24 cellular contexts compared by ENCODE assay signal in genomic region chr12:27696293-27696652, GRCh38. TPM values are rescaled to one million over a fixed set of nuclear protein-coding genes. Genes with fewer than 3 reads are reported as not detected.
"Had no signal": no experiment of that assay in that cellular context is flagged by ENCODE, and none has a peak within 500 bp of the region (broad histone marks: within the 10 kb centered on the region; RNA-seq: fewer than 3 reads in every experiment).

REP15 (plus strand) TSS chr12:27696447; CDS start chr12:27696563, 116 bp downstream.

- H3K4me3 Mint-ChIP-seq: activated T-helper 1 cell treated with anti-CD3 and anti-CD28 coated beads, Interleukin-12 subunit alpha, Interleukin-12 subunit beta, Interleukin-2, Interleukin-4 antibody, amounts not matched to agents 30 ng/mL and 10 ng/mL and 1 ng/mL, durations not matched to agents 14 hours and 24 hours and 36 hours; naive thymus-derived CD8-positive, alpha-beta T cell had no signal

- H3K4me3 ChIP-seq: adrenal gland, breast epithelium, esophagus muscularis mucosa, upper lobe of left lung had no signal

- H3K79me2 ChIP-seq: parathyroid adenoma had no signal

- FAIRE-seq: astrocyte had no signal

- H3K4me1 ChIP-seq: adrenal gland, breast epithelium, esophagus muscularis mucosa, parathyroid adenoma, upper lobe of left lung had no signal

- H3K36me3 Mint-ChIP-seq: activated naive CD4-positive, alpha-beta T cell treated with anti-CD3 and anti-CD28 coated beads, Interleukin-2, amount 50 U/mL, for 72 hours had no signal

- H3K27ac ChIP-seq: adrenal gland, breast epithelium, esophagus muscularis mucosa, parathyroid adenoma, upper lobe of left lung, WERI-Rb-1 had no signal

- H3K27me3 ChIP-seq: adrenal gland, breast epithelium, esophagus muscularis mucosa, upper lobe of left lung had no signal

- H2AFZ ChIP-seq: parathyroid adenoma had no signal

- H3K27ac Mint-ChIP-seq: activated naive CD4-positive, alpha-beta T cell treated with anti-CD3 and anti-CD28 coated beads, Interleukin-2, amount 50 U/mL, for 72 hours; activated T-helper 1 cell treated with anti-CD3 and anti-CD28 coated beads, Interleukin-12 subunit alpha, Interleukin-12 subunit beta, Interleukin-2, Interleukin-4 antibody, amounts not matched to agents 30 ng/mL and 10 ng/mL and 1 ng/mL, durations not matched to agents 14 hours and 24 hours and 36 hours; naive thymus-derived CD8-positive, alpha-beta T cell had no signal

- DNase-seq: activated CD4-positive, alpha-beta T cell treated with anti-CD3 and anti-CD28 coated beads for 1 hour; activated CD4-positive, alpha-beta T cell treated with anti-CD3 and anti-CD28 coated beads, Interleukin-2, amount 50 U/mL, for 4 hours; activated gamma-delta T cell treated with Interleukin-2 at 50 U/mL for 16 hours; activated T-cell treated with anti-CD3 and anti-CD28 coated beads for 4 hours; adrenal gland; dermis blood vessel endothelial cell; effector memory CD4-positive, alpha-beta T cell; left cardiac atrium; mammary epithelial cell; naive thymus-derived CD8-positive, alpha-beta T cell; stimulated activated CD4-positive, alpha-beta T cell treated with anti-CD3 and anti-CD28 coated beads, Interleukin-12 subunit alpha, Interleukin-12 subunit beta, amount 100 ng/mL, for 4 hours; stimulated activated CD4-positive, alpha-beta T cell treated with anti-CD3 and anti-CD28 coated beads, Interleukin-1b, Interleukin-23, amount 100 ng/mL, for 48 hours; stimulated activated naive CD8-positive, alpha-beta T cell treated with anti-CD3 and anti-CD28 coated beads, Interleukin-15, Interleukin-2, amounts not matched to agents 100 U/mL and 50 U/mL, for 24 hours; SW 1271; T-helper 2 cell; upper lobe of left lung; WERI-Rb-1 had no signal

- H3K9ac ChIP-seq: parathyroid adenoma had no signal

- H3K4me1 Mint-ChIP-seq: naive thymus-derived CD8-positive, alpha-beta T cell had no signal

- H3K9me3 Mint-ChIP-seq: activated naive CD4-positive, alpha-beta T cell treated with anti-CD3 and anti-CD28 coated beads, Interleukin-2, amount 50 U/mL, for 72 hours; activated T-helper 1 cell treated with anti-CD3 and anti-CD28 coated beads, Interleukin-12 subunit alpha, Interleukin-12 subunit beta, Interleukin-2, Interleukin-4 antibody, amounts not matched to agents 30 ng/mL and 10 ng/mL and 1 ng/mL, durations not matched to agents 14 hours and 24 hours and 36 hours; naive thymus-derived CD8-positive, alpha-beta T cell had no signal

- H3K9me3 ChIP-seq: adrenal gland, breast epithelium, esophagus muscularis mucosa, upper lobe of left lung had no signal

- ATAC-seq: activated naive CD4-positive, alpha-beta T cell treated with anti-CD3 and anti-CD28 coated beads, Interleukin-2, amount 50 U/mL, for 72 hours; left cardiac atrium; naive thymus-derived CD8-positive, alpha-beta T cell; stimulated activated naive CD8-positive, alpha-beta T cell treated with anti-CD3 and anti-CD28 coated beads, Interleukin-15, Interleukin-2, amounts not matched to agents 100 U/mL and 50 U/mL, for 24 hours had no signal

RNA-seq across cellular contexts. Expression of gene REP15, which starts in this region (rescaled TPM):
- total RNA-seq: mononuclear cell; naive thymus-derived CD8-positive, alpha-beta T cell had no signal
- polyA plus RNA-seq: naive thymus-derived CD8-positive, alpha-beta T cell had no signal
